In genomic region chr1:72697410-72697809, GRCh38 we compare ENCODE assay signal across 7 cellular contexts.
"Had no signal": no experiment of that assay in that cellular context is flagged by ENCODE, and none has a peak within 500 bp of the region (broad histone marks: within the 10 kb centered on the region; RNA-seq: fewer than 3 reads in every experiment).

No MANE protein-coding gene starts in this region.

- H3K4me2 ChIP-seq: KMS-11 had no signal

- FAIRE-seq: HTR-8/SVneo, K562 had no signal

- H3K27ac ChIP-seq: HL-60, KMS-11 had no signal

- DNase-seq: IMR-90, KBM-7, KG1 had no signal

- H3K4me3 ChIP-seq: K562 had no signal

- H3K9ac ChIP-seq: KMS-11 had no signal

- ATAC-seq: K562 had no signal
